Comparison of ENCODE assay signal across 9 cellular contexts in genomic region chr2:161273038-161273760, GRCh38. TPM values are rescaled to one million over a fixed set of nuclear protein-coding genes. Genes with fewer than 3 reads are reported as not detected.
A peak's percentile ranks its signal among the peaks of the same experiment; 100 is the strongest.
DNase-seq lines count a peak whose midpoint lies in the region; ATAC-seq and TF ChIP-seq lines count a peak whose summit lies in the region.
"Had no signal": no experiment of that assay in that cellular context is flagged by ENCODE, and none has a peak within 500 bp of the region (broad histone marks: within the 10 kb centered on the region; RNA-seq: fewer than 3 reads in every experiment).

No MANE protein-coding gene starts in this region.

- no peaks in the 10 kb centered on the region for H3K36me3 Mint-ChIP-seq in activated T-helper 17 cell treated with anti-CD3 and anti-CD28 coated beads, Interleukin-2, amount 50 U/mL, for 72 hours (ENCODE audit: low read depth)
- H3K36me3 Mint-ChIP-seq in immature natural killer cell: no peaks in the 10 kb centered on the region
- H3K36me3 Mint-ChIP-seq: activated naive CD4-positive, alpha-beta T cell treated with anti-CD3 and anti-CD28 coated beads, Interleukin-2, amount 50 U/mL, for 24 hours had no signal

- H3K27me3 ChIP-seq in suprapubic skin: no peaks in the 10 kb centered on the region

- no peak overlapping the region for H3K27ac ChIP-seq in suprapubic skin

- H3K27me3 Mint-ChIP-seq in activated T-helper 17 cell treated with anti-CD3 and anti-CD28 coated beads, Interleukin-2, amount 50 U/mL, for 72 hours: peaks cover 3% of the 10 kb centered on the region
- H3K27me3 Mint-ChIP-seq in immature natural killer cell (ENCODE audit: low read depth in 3 of 3): peaks cover 5 to 7% (median 6%) of the 10 kb centered on the region in 3 donors

- no peaks in the 10 kb centered on the region for H3K36me3 ChIP-seq in suprapubic skin

- H3K9me3 ChIP-seq in suprapubic skin: no peaks in the 10 kb centered on the region

- H3K4me3 Mint-ChIP-seq in activated T-helper 17 cell treated with anti-CD3 and anti-CD28 coated beads, Interleukin-2, amount 50 U/mL, for 72 hours: no peak overlapping the region
- no peak overlapping the region for H3K4me3 Mint-ChIP-seq in immature natural killer cell
- H3K4me3 Mint-ChIP-seq: activated naive CD4-positive, alpha-beta T cell treated with anti-CD3 and anti-CD28 coated beads, Interleukin-2, amount 50 U/mL, for 24 hours had no signal

- TF ChIP-seq POLR2A in suprapubic skin (IDR thresholded peaks at IDR 0.05): no peak

- H3K4me1 Mint-ChIP-seq in activated T-helper 17 cell treated with anti-CD3 and anti-CD28 coated beads, Interleukin-2, amount 50 U/mL, for 72 hours: peaks cover 5% of the 10 kb centered on the region
- no peaks in the 10 kb centered on the region for H3K4me1 Mint-ChIP-seq in immature natural killer cell

- no peak for TF ChIP-seq EP300 in suprapubic skin (IDR thresholded peaks at IDR 0.05)

- no peak overlapping the region for H3K4me3 ChIP-seq in suprapubic skin

- H3K4me1 ChIP-seq in suprapubic skin: no peaks in the 10 kb centered on the region

- H3K9me3 Mint-ChIP-seq in activated T-helper 17 cell treated with anti-CD3 and anti-CD28 coated beads, Interleukin-2, amount 50 U/mL, for 72 hours: no peaks in the 10 kb centered on the region
- H3K9me3 Mint-ChIP-seq in immature natural killer cell: no peaks in the 10 kb centered on the region
- H3K9me3 Mint-ChIP-seq: activated naive CD4-positive, alpha-beta T cell treated with anti-CD3 and anti-CD28 coated beads, Interleukin-2, amount 50 U/mL, for 24 hours had no signal

- ATAC-seq in GM18870 (IDR thresholded peaks at IDR 0.05; ENCODE audit: unreplicated experiment) (peak; percentile 78), HG03139 (IDR thresholded peaks at IDR 0.05; ENCODE audit: unreplicated experiment) (peak; percentile 57), GM19324 (IDR thresholded peaks at IDR 0.05; ENCODE audit: low FRiP score, unreplicated experiment) (no peak)
- ATAC-seq in activated T-helper 17 cell treated with anti-CD3 and anti-CD28 coated beads, Interleukin-2, amount 50 U/mL, for 72 hours (replicated peaks): peak; percentile 57

- peak; percentile 22 to 29 for TF ChIP-seq CTCF in suprapubic skin (IDR thresholded peaks at IDR 0.05)

- DNase-seq in DMS 273 treated with DMSO at 0.1 percent for 48 hours (lab: John Stamatoyannopoulos, UW): peak; percentile 48
- DNase-seq in NCI-H2196 (lab: John Stamatoyannopoulos, UW; ENCODE audit: unreplicated experiment): peak; percentile 70
- peak; percentile 36 to 56 (median 55) for DNase-seq in immature natural killer cell
- DNase-seq in suprapubic skin (ENCODE audit: low spot score in 2 of 2): no peak

- WGBS in suprapubic skin: 42% methylated on average over 5 of the region's 5 CpGs

- H3K27ac Mint-ChIP-seq in activated T-helper 17 cell treated with anti-CD3 and anti-CD28 coated beads, Interleukin-2, amount 50 U/mL, for 72 hours: no peak overlapping the region
- no peak overlapping the region for H3K27ac Mint-ChIP-seq in immature natural killer cell
- H3K27ac Mint-ChIP-seq: activated naive CD4-positive, alpha-beta T cell treated with anti-CD3 and anti-CD28 coated beads, Interleukin-2, amount 50 U/mL, for 24 hours had no signal

RNA-seq across cellular contexts. Expression of gene PSMD14, which starts 35.0 kb away (rescaled TPM):
- 100 to 1,000 TPM in 1 of 2 donors, 10 to 100 TPM in 1; 80.1 to 119 TPM for total RNA-seq in activated T-helper 17 cell treated with anti-CD3 and anti-CD28 coated beads, Interleukin-2, amount 50 U/mL, for 72 hours
- 100 to 1,000 TPM in 1 of 3 donors, 10 to 100 TPM in 2; 66.7 to 133 (median 71.1) TPM for polyA plus RNA-seq in immature natural killer cell
- total RNA-seq in suprapubic skin: 10 to 100 TPM; 21.1 to 51.0 (median 50.1) TPM

Comparison
In these comparisons a context has a peak if more than half of its experiments do, and no peak if none do; other contexts are left out.
1. DNase-seq: peak in DMS 273 treated with DMSO at 0.1 percent for 48 hours (single experiment), NCI-H2196 (single experiment) and immature natural killer cell (3 of 3); none in suprapubic skin (0 of 2).